Comparison of ENCODE assay signal across 22 cellular contexts in the genomic region with DNA sequence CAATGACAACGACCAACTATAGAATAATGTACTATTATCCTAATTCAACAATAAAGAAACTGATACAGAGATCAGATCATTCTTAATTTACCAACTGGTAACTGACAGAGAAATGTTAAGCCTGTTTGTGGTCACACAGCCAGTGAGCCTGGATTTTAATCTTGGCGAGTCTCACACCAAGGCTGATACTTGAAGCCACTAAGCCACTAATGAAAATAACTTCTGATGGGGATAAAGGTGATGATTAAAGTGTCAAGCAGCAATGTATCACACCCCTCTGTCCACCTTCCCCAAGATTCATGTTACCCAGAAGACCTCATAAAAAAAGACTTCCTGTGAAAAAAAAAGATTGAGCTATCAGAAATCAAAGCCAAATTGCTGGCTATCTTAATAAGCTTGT.
A peak's percentile ranks its signal among the peaks of the same experiment; 100 is the strongest.
DNase-seq lines count a peak whose midpoint lies in the region; TF ChIP-seq lines count a peak whose summit lies in the region.
"Had no signal": no experiment of that assay in that cellular context is flagged by ENCODE, and none has a peak within 500 bp of the region (broad histone marks: within the 10 kb centered on the region; RNA-seq: fewer than 3 reads in every experiment).

No MANE protein-coding gene starts in this region.

- H3K4me1 Mint-ChIP-seq in glutamatergic neuron (ENCODE audit: low read depth, unreplicated experiment) = peaks cover 46% of the 10 kb centered on the region

- WGBS in spleen, 5 donors = 50 to 63% (median 61%) methylated on average over 2 of the region's 2 CpGs

- no peak for TF ChIP-seq POLR2A in spleen (IDR thresholded peaks at IDR 0.05)

- H3K27me3 ChIP-seq in osteoblast (ENCODE audit: insufficient read depth, low read length) = no peaks in the 10 kb centered on the region
- no peaks in the 10 kb centered on the region for H3K27me3 ChIP-seq in spleen (replicated peaks in 1 of 7)
- H3K27me3 ChIP-seq: BLaER1, MG63 had no signal

- H3K9me3 Mint-ChIP-seq in glutamatergic neuron (ENCODE audit: unreplicated experiment) = peaks cover under 1% of the 10 kb centered on the region
- H3K9me3 Mint-ChIP-seq: CD4-positive, alpha-beta T cell had no signal

- H3K36me3 Mint-ChIP-seq in glutamatergic neuron (ENCODE audit: unreplicated experiment) = no peaks in the 10 kb centered on the region

- H3K4me3 Mint-ChIP-seq in glutamatergic neuron (ENCODE audit: unreplicated experiment) = peak overlapping the region; percentile 22
- H3K4me3 Mint-ChIP-seq: CD4-positive, alpha-beta T cell had no signal

- DNase-seq in Daoy (ENCODE audit: low read depth) = peak; percentile 33
- peak; percentile 15 for DNase-seq in NCI-H82 treated with DMSO at 0.1 percent for 48 hours (lab: John Stamatoyannopoulos, UW; ENCODE audit: unreplicated experiment)
- DNase-seq in glutamatergic neuron = no peak
- DNase-seq in osteoblast (ENCODE audit: insufficient read length, low spot score, missing footprints) = no peak
- DNase-seq in spleen = no peak
- DNase-seq in HuH-7.5 (ENCODE audit: low spot score) = no peak
- DNase-seq in activated naive CD4-positive, alpha-beta T cell treated with Interleukin-2 at 50 U/mL for 16 hours = no peak
- DNase-seq in NCI-H2029 treated with DMSO at 0.1 percent for 48 hours (lab: John Stamatoyannopoulos, UW) = no peak
- DNase-seq: CD4-positive, alpha-beta T cell; DMS53; EL; GDM1; H7; Kasumi-1; MG63; NCI-H1105 treated with DMSO at 0.1 percent for 48 hours; NCI-H146; NCI-H2029; NCI-H446 treated with DMSO at 0.1 percent for 48 hours; SHP77 had no signal

- H3K79me2 ChIP-seq in osteoblast (ENCODE audit: insufficient read depth, low read length) = peaks cover 8% of the 10 kb centered on the region

- H4K20me1 ChIP-seq in osteoblast (ENCODE audit: insufficient read depth, low read length) = no peaks in the 10 kb centered on the region
- H4K20me1 ChIP-seq: BLaER1 had no signal

- H3K9me3 ChIP-seq in osteoblast (ENCODE audit: low read depth, low read length) (no peaks in the 10 kb centered on the region), spleen (no peaks in the 10 kb centered on the region)
- H3K9me3 ChIP-seq: BLaER1, MG63 had no signal

- H3K27ac ChIP-seq in osteoblast (ENCODE audit: low read depth, low read length) = peak overlapping the region; percentile 98
- no peak overlapping the region for H3K27ac ChIP-seq in spleen
- H3K27ac ChIP-seq: BLaER1, RWPE1 had no signal

- H2AFZ ChIP-seq in osteoblast (ENCODE audit: low read length) = no peak overlapping the region

- H3K4me2 ChIP-seq in osteoblast (ENCODE audit: insufficient read depth, low read length) = no peak overlapping the region
- H3K4me2 ChIP-seq: BLaER1 had no signal

- H3K4me1 ChIP-seq in osteoblast (ENCODE audit: insufficient read depth, low read length) = peaks cover 42% of the 10 kb centered on the region
- no peaks in the 10 kb centered on the region for H3K4me1 ChIP-seq in spleen
- H3K4me1 ChIP-seq: BLaER1 had no signal

- H3K27ac Mint-ChIP-seq in glutamatergic neuron (ENCODE audit: unreplicated experiment) = peak overlapping the region; percentile 84
- H3K27ac Mint-ChIP-seq: CD4-positive, alpha-beta T cell had no signal

- H3K27me3 Mint-ChIP-seq in glutamatergic neuron (ENCODE audit: unreplicated experiment) = peaks cover 5% of the 10 kb centered on the region

- H3K36me3 ChIP-seq in osteoblast (ENCODE audit: insufficient read depth, low read length) (no peaks in the 10 kb centered on the region), spleen (no peaks in the 10 kb centered on the region)
- H3K36me3 ChIP-seq: BLaER1 had no signal

- TF ChIP-seq CTCF in glutamatergic neuron (IDR thresholded peaks at IDR 0.05; ENCODE audit: partially characterized antibody, unreplicated experiment) (no peak), osteoblast (IDR thresholded peaks at IDR 0.05; ENCODE audit: extremely low read depth, low read depth, low read length) (no peak), spleen (IDR thresholded peaks at IDR 0.05 in 8 of 11, conservative IDR thresholded peaks at IDR 0.05 in 3 of 11) (no peak)

- intact Hi-C loops in spleen (cut with DNase I; ENCODE audit: low total_unique reads) = no loop called here

- H3K4me3 ChIP-seq in osteoblast (ENCODE audit: insufficient read depth, low read length) (no peak overlapping the region), spleen (no peak overlapping the region)
- H3K4me3 ChIP-seq: BLaER1, MG63 had no signal

Comparison
In these comparisons a context has a peak if more than half of its experiments do, and no peak if none do; other contexts are left out.
1. DNase-seq: peak in Daoy (single experiment) and NCI-H82 treated with DMSO at 0.1 percent for 48 hours (single experiment); none in glutamatergic neuron (single experiment), osteoblast (single experiment), spleen (single experiment), HuH-7.5 (single experiment), activated naive CD4-positive, alpha-beta T cell treated with Interleukin-2 at 50 U/mL for 16 hours (single experiment) and NCI-H2029 treated with DMSO at 0.1 percent for 48 hours (single experiment).